11 cellular contexts compared by ENCODE assay signal in genomic region chr17:73155410-73156165, GRCh38. TPM values are rescaled to one million over a fixed set of nuclear protein-coding genes. Genes with fewer than 3 reads are reported as not detected.
DNase-seq lines count a peak whose midpoint lies in the region; ATAC-seq, FAIRE-seq and TF ChIP-seq lines count a peak whose summit lies in the region.
"Had no signal": no experiment of that assay in that cellular context is flagged by ENCODE, and none has a peak within 500 bp of the region (broad histone marks: within the 10 kb centered on the region; RNA-seq: fewer than 3 reads in every experiment).

No MANE protein-coding gene starts in this region.

- TF ChIP-seq CTCF in A549 (IDR thresholded peaks at IDR 0.05) (no peak), prostate gland (IDR thresholded peaks at IDR 0.05) (no peak), left lung (IDR thresholded peaks at IDR 0.05) (no peak)

- peak overlapping the region; percentile 55 for H3K4me2 ChIP-seq in A549

- no peak for TF ChIP-seq POLR2A in A549 (IDR thresholded peaks at IDR 0.05; ENCODE audit: low read length)
- no peak for TF ChIP-seq POLR2A in prostate gland (IDR thresholded peaks at IDR 0.05)

- H3K9me3 ChIP-seq in A549 (peaks cover 5% of the 10 kb centered on the region; the same call in 1 of the 3 replicates), prostate gland (no peaks in the 10 kb centered on the region), left lung (no peaks in the 10 kb centered on the region), SJCRH30 (replicated peaks) (no peaks in the 10 kb centered on the region)
- H3K9me3 ChIP-seq: neutrophil had no signal

- DNase-seq in A549 (ENCODE audit: low read depth in 1 of 2, low spot score in 1 of 2) (no peak), NCI-H1694 (lab: John Stamatoyannopoulos, UW) (peak; percentile 99), ecto neural progenitor cell (ENCODE audit: low spot score) (peak; percentile 66), prostate gland (ENCODE audit: low spot score) (no peak), left lung (no peak), SJCRH30 (no peak)
- no peak for DNase-seq in activated CD4-positive, alpha-beta T cell treated with anti-CD3 and anti-CD28 coated beads, Interleukin-2, amount 50 U/mL, for 4 hours

- intact Hi-C loops in prostate gland (cut with DNase I) (loop anchor here (5.0 kb wide), 2 partner anchors 168 to 428 kb away; no protein-coding TSS in a partner anchor), left lung (cut with DNase I) (loop anchor here in 1 of 2 donors (10.0 kb wide), 1 partner anchor 431 kb away; no protein-coding TSS in a partner anchor)

- TF ChIP-seq RAD21 in A549 (conservative IDR thresholded peaks at IDR 0.05 in 1 of 2, IDR thresholded peaks at IDR 0.05 in 1 of 2): no peak

- no peak for FAIRE-seq in A549 (lab: Jason Lieb, UNC)

- peak; percentile 22 to 54; a peak in 4 of 6 replicates for ATAC-seq in A549
- peak; percentile 5 for ATAC-seq in GM21367 (IDR thresholded peaks at IDR 0.05; ENCODE audit: unreplicated experiment)
- no peak for ATAC-seq in left lung

- peaks cover 15% of the 10 kb centered on the region for H3K4me1 ChIP-seq in A549
- no peaks in the 10 kb centered on the region for H3K4me1 ChIP-seq in prostate gland (replicated peaks)
- H3K4me1 ChIP-seq in left lung: peaks cover 0 to 17% of the 10 kb centered on the region in 2 donors
- no peaks in the 10 kb centered on the region for H3K4me1 ChIP-seq in SJCRH30

- H3K4me3 ChIP-seq in A549 (no peak overlapping the region), prostate gland (no peak overlapping the region), left lung (no peak overlapping the region), SJCRH30 (no peak overlapping the region)

- 80% methylated on average over 15 of the region's 15 CpGs for WGBS in A549 (ENCODE audit: missing lambda C conversion rate)
- WGBS in prostate gland: 60% methylated on average over 15 of the region's 15 CpGs

- H3K27ac ChIP-seq in A549 (peak overlapping the region in 1 of 2 experiments; percentile 50; a peak in 1 of 6 replicates), prostate gland (no peak overlapping the region), left lung (no peak overlapping the region), SJCRH30 (no peak overlapping the region)
- H3K27ac ChIP-seq: neutrophil had no signal

- H3K36me3 ChIP-seq in prostate gland: no peaks in the 10 kb centered on the region
- no peaks in the 10 kb centered on the region for H3K36me3 ChIP-seq in left lung
- no peaks in the 10 kb centered on the region for H3K36me3 ChIP-seq in SJCRH30
- H3K36me3 ChIP-seq: neutrophil had no signal

- no peak for TF ChIP-seq EP300 in A549 (IDR thresholded peaks at IDR 0.05)

- no peaks in the 10 kb centered on the region for H3K27me3 ChIP-seq in prostate gland (replicated peaks; ENCODE audit: insufficient read depth)
- H3K27me3 ChIP-seq in left lung: peaks cover 0 to 14% of the 10 kb centered on the region in 2 donors
- peaks cover 22% of the 10 kb centered on the region for H3K27me3 ChIP-seq in SJCRH30

- CTCF ChIA-PET in A549 (lab: Yijun Ruan, JAX): interaction anchor here (0.6 to 12.0 kb wide), 34 partner anchors 9 to 597 kb away, joined by 3 to 205 read pairs (median 5); partner anchors contain the start of gene SSTR2

- POLR2A ChIA-PET in A549 (lab: Yijun Ruan, JAX): interaction anchor here (0.7 kb wide), 1 partner anchor 428 kb away, joined by 3 read pairs; no protein-coding TSS in a partner anchor

TF ChIP-seq in A549, 52 proteins besides CTCF, POLR2A, EP300 and RAD21:
- no peak for TF ChIP-seq REST (IDR thresholded peaks at IDR 0.05)
- TF ChIP-seq FOSB (CRISPR knock-in tag; IDR thresholded peaks at IDR 0.05): no peak
- TF ChIP-seq ESRRA (IDR thresholded peaks at IDR 0.05; ENCODE audit: borderline replicate concordance, low read length): no peak
- no peak for TF ChIP-seq NR3C1 (IDR thresholded peaks at IDR 0.05)

RNA-seq across cellular contexts. Expression of gene SSTR2, which starts 9.2 kb away (rescaled TPM):
- polyA plus RNA-seq in A549 (2011; rRNA removed): 0.04 and 0.07 TPM in 2 replicates
- polyA plus RNA-seq in A549 (2012; cell fraction: cytosol; rRNA removed): 0.03 TPM in 2 replicates
- polyA plus RNA-seq in A549 (2012; cell fraction: nucleus; rRNA removed): 0.01 and 0.04 TPM in 2 replicates
- polyA plus RNA-seq in A549 (2017; fragmentation: RNase III; extraction: RNeasy Plus Mini Kit Qiagen cat#74134 plus additional on column Dnase treatment): 0.04 to 0.13 TPM (median 0.04 TPM) in 3 replicates
- 0.10 and 0.17 TPM in 2 replicates for polyA minus RNA-seq in A549 (2011; rRNA and poly(A)+ RNA removed)
- total RNA-seq in prostate gland: under 1 TPM; 0.40 to 0.46 TPM
- total RNA-seq in left lung: under 1 TPM; 0.38 to 0.47 TPM
- 0.05 and 0.08 TPM in 2 replicates for total RNA-seq in SJCRH30 (2014; rRNA removed; shearing (Covaris generic))
- total RNA-seq: glomerular endothelial cell had no signal
- polyA plus RNA-seq: BJ had no signal

RNA-seq across cellular contexts. Expression of gene COG1, which starts 37.3 kb away (rescaled TPM):
- 26.0 and 30.6 TPM in 2 replicates for polyA plus RNA-seq in A549 (2011; rRNA removed)
- 21.0 and 22.6 TPM in 2 replicates for polyA plus RNA-seq in A549 (2012; cell fraction: cytosol; rRNA removed)
- polyA plus RNA-seq in A549 (2012; cell fraction: nucleus; rRNA removed): 38.5 and 46.0 TPM in 2 replicates
- 19.5 to 22.1 TPM (median 21.7 TPM) in 3 replicates for polyA plus RNA-seq in A549 (2017; fragmentation: RNase III; extraction: RNeasy Plus Mini Kit Qiagen cat#74134 plus additional on column Dnase treatment)
- polyA minus RNA-seq in A549 (2011; rRNA and poly(A)+ RNA removed): 49.8 and 51.7 TPM in 2 replicates
- 10 to 100 TPM; 34.6 to 52.5 TPM for total RNA-seq in prostate gland
- total RNA-seq in left lung: 10 to 100 TPM; 30.7 to 32.2 TPM
- 24.6 and 35.3 TPM in 2 replicates for total RNA-seq in SJCRH30 (2014; rRNA removed; shearing (Covaris generic))

Comparison
In these comparisons a context has a peak if more than half of its experiments do, and no peak if none do; other contexts are left out.
1. DNase-seq: peak in NCI-H1694 (single experiment) and ecto neural progenitor cell (single experiment); none in A549 (0 of 2), prostate gland (single experiment), left lung (0 of 2), activated CD4-positive, alpha-beta T cell treated with anti-CD3 and anti-CD28 coated beads, Interleukin-2, amount 50 U/mL, for 4 hours (0 of 2) and SJCRH30 (0 of 2).